Comparison of ENCODE assay signal across 14 cellular contexts in the genomic region with DNA sequence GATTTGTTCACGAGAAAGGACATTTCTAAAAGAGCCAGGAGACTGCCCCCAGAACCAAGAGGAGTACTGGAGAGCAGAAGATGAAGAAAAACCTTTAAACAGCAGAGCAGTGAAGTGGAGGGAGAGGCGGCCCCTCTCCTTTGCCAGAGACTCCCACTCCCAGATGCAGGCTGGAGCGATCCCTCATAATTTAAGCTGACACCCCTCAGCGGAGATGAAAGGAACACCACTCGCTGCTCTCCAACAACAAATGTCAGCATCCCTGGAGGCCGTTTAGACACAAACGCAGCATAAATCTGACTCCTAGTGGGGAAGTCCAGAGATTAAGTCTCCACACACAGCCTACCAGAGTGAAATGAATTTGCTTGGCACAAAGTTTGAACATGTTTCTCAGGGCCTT.
"Had no signal": no experiment of that assay in that cellular context is flagged by ENCODE, and none has a peak within 500 bp of the region (broad histone marks: within the 10 kb centered on the region; RNA-seq: fewer than 3 reads in every experiment).

No MANE protein-coding gene starts in this region.

- H3K9me3 Mint-ChIP-seq: activated naive CD8-positive, alpha-beta T cell treated with anti-CD3 and anti-CD28 coated beads for 36 hours; activated T-helper 1 cell treated with anti-CD3 and anti-CD28 coated beads, Interleukin-12 subunit alpha, Interleukin-12 subunit beta, Interleukin-2, Interleukin-4 antibody, amounts not matched to agents 30 ng/mL and 10 ng/mL and 1 ng/mL, durations not matched to agents 14 hours and 24 hours and 36 hours; stimulated activated naive CD8-positive, alpha-beta T cell treated with anti-CD3 and anti-CD28 coated beads, Interleukin-15, Interleukin-2, amounts not matched to agents 100 ng/mL and 50 ng/mL, for 24 hours had no signal

- H3K4me3 Mint-ChIP-seq: activated naive CD8-positive, alpha-beta T cell treated with anti-CD3 and anti-CD28 coated beads for 36 hours; activated T-helper 1 cell treated with anti-CD3 and anti-CD28 coated beads, Interleukin-12 subunit alpha, Interleukin-12 subunit beta, Interleukin-2, Interleukin-4 antibody, amounts not matched to agents 30 ng/mL and 10 ng/mL and 1 ng/mL, durations not matched to agents 14 hours and 24 hours and 36 hours; naive thymus-derived CD4-positive, alpha-beta T cell; stimulated activated naive CD8-positive, alpha-beta T cell treated with anti-CD3 and anti-CD28 coated beads, Interleukin-15, Interleukin-2, amounts not matched to agents 100 ng/mL and 50 ng/mL, for 24 hours had no signal

- DNase-seq: activated naive CD8-positive, alpha-beta T cell treated with anti-CD3 and anti-CD28 coated beads for 36 hours; amygdala; body of pancreas; central memory CD4-positive, alpha-beta T cell; colonic mucosa; naive thymus-derived CD4-positive, alpha-beta T cell; nucleus accumbens; right lobe of liver; upper lobe of left lung had no signal

- H3K27ac Mint-ChIP-seq: activated naive CD8-positive, alpha-beta T cell treated with anti-CD3 and anti-CD28 coated beads for 36 hours; activated T-helper 1 cell treated with anti-CD3 and anti-CD28 coated beads, Interleukin-12 subunit alpha, Interleukin-12 subunit beta, Interleukin-2, Interleukin-4 antibody, amounts not matched to agents 30 ng/mL and 10 ng/mL and 1 ng/mL, durations not matched to agents 14 hours and 24 hours and 36 hours; naive thymus-derived CD4-positive, alpha-beta T cell; stimulated activated naive CD8-positive, alpha-beta T cell treated with anti-CD3 and anti-CD28 coated beads, Interleukin-15, Interleukin-2, amounts not matched to agents 100 ng/mL and 50 ng/mL, for 24 hours had no signal

- H3K4me1 Mint-ChIP-seq: activated naive CD8-positive, alpha-beta T cell treated with anti-CD3 and anti-CD28 coated beads for 36 hours; naive thymus-derived CD4-positive, alpha-beta T cell had no signal

- ATAC-seq: activated CD4-positive, CD25-positive, alpha-beta regulatory T cell treated with anti-CD3 and anti-CD28 coated beads, Interleukin-2, amount 50 U/mL, for 24 hours; body of pancreas; esophagus mucosa; left lobe of liver; naive thymus-derived CD4-positive, alpha-beta T cell; right lobe of liver had no signal

- H3K36me3 Mint-ChIP-seq: activated naive CD8-positive, alpha-beta T cell treated with anti-CD3 and anti-CD28 coated beads for 36 hours; naive thymus-derived CD4-positive, alpha-beta T cell had no signal
